In genomic region chr22:21652010-21652546, GRCh38 we compare ENCODE assay signal across 8 cellular contexts. TPM values are rescaled to one million over a fixed set of nuclear protein-coding genes. Genes with fewer than 3 reads are reported as not detected.
DNase-seq lines count a peak whose midpoint lies in the region; ATAC-seq and TF ChIP-seq lines count a peak whose summit lies in the region.

No MANE protein-coding gene starts in this region.

- POLR2A ChIA-PET in activated B cell treated with CpG ODN at 0.5 μM for 24 hours (lab: Charles Lee), result interaction anchor here (1.0 to 2.0 kb wide), 3 partner anchors 10 to 23 kb away, joined by 6 to 16 read pairs (median 10); partner anchors contain the start of genes PPIL2, SDF2L1 and YDJC

- H3K27ac Mint-ChIP-seq in activated B cell treated with CpG ODN at 0.5 μM for 24 hours, result no peak overlapping the region

- DNase-seq in AG08395 (ENCODE audit: low spot score) (peak; percentile 95), NCI-H226 (peak; percentile 71), activated B cell treated with CpG ODN at 0.5 μM for 24 hours (peak; percentile 77), kidney epithelial cell (ENCODE audit: low read depth) (no peak)
- peak; percentile 72 for DNase-seq in central memory CD4-positive, alpha-beta T cell
- DNase-seq in stimulated activated CD4-positive, alpha-beta T cell treated with anti-CD3 and anti-CD28 coated beads, Interleukin-15, amount 100 ng/mL, for 1 hour (ENCODE audit: low read depth in 1 of 2, low spot score in 1 of 2), result peak; percentile 62 to 77

- ATAC-seq in GM18867 (IDR thresholded peaks at IDR 0.05; ENCODE audit: unreplicated experiment) (peak; percentile 85), HG03066 (IDR thresholded peaks at IDR 0.05; ENCODE audit: low read depth, unreplicated experiment) (peak; percentile 88), activated B cell treated with CpG ODN at 0.5 μM for 24 hours (ENCODE audit: low read depth) (peak; percentile 98)

- TF ChIP-seq CTCF in activated B cell treated with CpG ODN at 0.5 μM for 24 hours (IDR thresholded peaks at IDR 0.05) (no peak), kidney epithelial cell (IDR thresholded peaks at IDR 0.05; ENCODE audit: insufficient read depth, low read length, poor library complexity, severe bottlenecking) (no peak)

- no peaks in the 10 kb centered on the region for H3K36me3 ChIP-seq in kidney epithelial cell (ENCODE audit: control insufficient read depth, insufficient read depth, low read length)

- no peaks in the 10 kb centered on the region for H3K9me3 Mint-ChIP-seq in activated B cell treated with CpG ODN at 0.5 μM for 24 hours

- H3K27me3 Mint-ChIP-seq in activated B cell treated with CpG ODN at 0.5 μM for 24 hours, result no peaks in the 10 kb centered on the region

- H3K4me3 Mint-ChIP-seq in activated B cell treated with CpG ODN at 0.5 μM for 24 hours, result peak overlapping the region; percentile 90

- H3K36me3 Mint-ChIP-seq in activated B cell treated with CpG ODN at 0.5 μM for 24 hours (ENCODE audit: low read depth), result no peaks in the 10 kb centered on the region

- CTCF ChIA-PET in activated B cell treated with CpG ODN at 0.5 μM for 24 hours (lab: Charles Lee), result interaction anchor here (1.5 kb wide), 1 partner anchor 9 kb away, joined by 7 read pairs; the partner anchor contains the start of gene SDF2L1

- no peaks in the 10 kb centered on the region for H3K27me3 ChIP-seq in kidney epithelial cell (ENCODE audit: control insufficient read depth, insufficient read depth, low read length)

- peaks cover 21% of the 10 kb centered on the region for H3K4me1 Mint-ChIP-seq in activated B cell treated with CpG ODN at 0.5 μM for 24 hours

- intact Hi-C loops in activated B cell treated with CpG ODN at 0.5 μM for 24 hours (cut with micrococcal nuclease), result loop anchor here (1.0 kb wide), 1 partner anchor 10 kb away; the partner anchor contains the start of gene SDF2L1

- H3K4me3 ChIP-seq in kidney epithelial cell (ENCODE audit: low read depth, low read length), result peak overlapping the region; percentile 73

RNA-seq across cellular contexts. Expression of gene SDF2L1, which starts 10.0 kb away (rescaled TPM):
- total RNA-seq in activated B cell treated with CpG ODN at 0.5 μM for 24 hours (40.0 and 43.3 TPM in 2 replicates), kidney epithelial cell (82.8 and 87.1 TPM in 2 replicates)

RNA-seq across cellular contexts. Expression of gene PPIL2, which starts 13.7 kb away (rescaled TPM):
- 58.4 and 64.0 TPM in 2 replicates for total RNA-seq in activated B cell treated with CpG ODN at 0.5 μM for 24 hours
- 34.6 and 41.1 TPM in 2 replicates for total RNA-seq in kidney epithelial cell

RNA-seq across cellular contexts. Expression of gene CCDC116, which starts 19.5 kb away (rescaled TPM):
- total RNA-seq in activated B cell treated with CpG ODN at 0.5 μM for 24 hours (1.0 and 1.2 TPM in 2 replicates), kidney epithelial cell (0.38 TPM in 1 of 2 replicates, not detected in the other)

RNA-seq across cellular contexts. Expression of gene YDJC, which starts 22.3 kb away (rescaled TPM):
- total RNA-seq in activated B cell treated with CpG ODN at 0.5 μM for 24 hours (46.1 and 51.4 TPM in 2 replicates), kidney epithelial cell (95.5 and 128 TPM in 2 replicates)
